1 cellular context compared by ENCODE assay signal in genomic region chr15:31448635-31448979, GRCh38.
TF ChIP-seq lines count a peak whose summit lies in the region.

No MANE protein-coding gene starts in this region.

TF ChIP-seq in K562, 482 proteins besides CTCF, POLR2A, EP300 and RAD21 (continued from another document and continues in another):
- TF ChIP-seq FOXK1 (CRISPR knock-in tag; IDR thresholded peaks at IDR 0.05; ENCODE audit: borderline replicate concordance) (no peak), MYBL2 (IDR thresholded peaks at IDR 0.05; ENCODE audit: low read depth) (no peak), MYBL2 (CRISPR knock-in tag; IDR thresholded peaks at IDR 0.05; ENCODE audit: borderline replicate concordance) (no peak), TAL1 (IDR thresholded peaks at IDR 0.05) (peak; percentile 44; the same call in 1 of the 2 replicates), MNT (conservative IDR thresholded peaks at IDR 0.05) (0 out of 4 replicates have a peak, but pooled peaks of 1 of the 2 experiments have one; percentile 18), XRCC4 (IDR thresholded peaks at IDR 0.05; ENCODE audit: extremely low read depth, insufficient read depth, insufficient read length) (no peak), CREB3L1 (IDR thresholded peaks at IDR 0.05; ENCODE audit: borderline replicate concordance, low read depth) (no peak), ZSCAN32 (CRISPR knock-in tag; IDR thresholded peaks at IDR 0.05) (no peak), KAT8 (IDR thresholded peaks at IDR 0.05; ENCODE audit: low read depth) (no peak), ZNF589 (CRISPR knock-in tag; IDR thresholded peaks at IDR 0.05; ENCODE audit: low read depth) (no peak), ZNF696 (CRISPR knock-in tag; conservative IDR thresholded peaks at IDR 0.05) (no peak), KAT7 (CRISPR knock-in tag; IDR thresholded peaks at IDR 0.05; ENCODE audit: borderline replicate concordance) (no peak), AFF4 (CRISPR knock-in tag; IDR thresholded peaks at IDR 0.05) (no peak), BCOR (IDR thresholded peaks at IDR 0.05) (no peak), ZBTB5 (IDR thresholded peaks at IDR 0.05) (no peak), PREB (CRISPR knock-in tag; IDR thresholded peaks at IDR 0.05) (no peak), RBM25 (IDR thresholded peaks at IDR 0.05; ENCODE audit: low read depth, low read length, severe bottlenecking) (no peak), CSDE1 (IDR thresholded peaks at IDR 0.05) (no peak), HDGF (IDR thresholded peaks at IDR 0.05) (no peak), MAFF (IDR thresholded peaks at IDR 0.05; ENCODE audit: low read length) (no peak), TOE1 (IDR thresholded peaks at IDR 0.05; ENCODE audit: borderline replicate concordance) (no peak), TOE1 (CRISPR knock-in tag; IDR thresholded peaks at IDR 0.05; ENCODE audit: borderline replicate concordance, low read depth) (no peak), ZFP30 (CRISPR knock-in tag; IDR thresholded peaks at IDR 0.05; ENCODE audit: borderline replicate concordance) (no peak), ZNF316 (IDR thresholded peaks at IDR 0.05) (no peak), HDAC1 (IDR thresholded peaks at IDR 0.05) (no peak), XRCC3 (IDR thresholded peaks at IDR 0.05) (no peak), FIP1L1 (IDR thresholded peaks at IDR 0.05; ENCODE audit: low read depth, low read length, poor library complexity, severe bottlenecking) (no peak), ZNF134 (CRISPR knock-in tag; conservative IDR thresholded peaks at IDR 0.05) (no peak), ZFP36 (IDR thresholded peaks at IDR 0.05; ENCODE audit: low read depth, low read length, partially characterized antibody) (no peak), NR3C1 (CRISPR knock-in tag; IDR thresholded peaks at IDR 0.05) (no peak), CAMTA2 (CRISPR knock-in tag; conservative IDR thresholded peaks at IDR 0.05) (no peak), NFRKB (IDR thresholded peaks at IDR 0.05; ENCODE audit: low read depth) (no peak), ZNF3 (CRISPR knock-in tag; IDR thresholded peaks at IDR 0.05) (no peak), ETS2 (tag; IDR thresholded peaks at IDR 0.05; ENCODE audit: borderline replicate concordance, poor library complexity, severe bottlenecking) (no peak), ZNF121 (CRISPR knock-in tag; conservative IDR thresholded peaks at IDR 0.05) (no peak), SUPT5H (IDR thresholded peaks at IDR 0.05) (no peak), MYNN (IDR thresholded peaks at IDR 0.05) (no peak), MYNN (CRISPR knock-in tag; IDR thresholded peaks at IDR 0.05) (no peak), ARID4B (CRISPR knock-in tag; IDR thresholded peaks at IDR 0.05) (no peak), ETV5 (CRISPR knock-in tag; IDR thresholded peaks at IDR 0.05; ENCODE audit: low read depth) (no peak), ZNF217 (CRISPR knock-in tag; IDR thresholded peaks at IDR 0.05) (no peak), ETV1 (tag; conservative IDR thresholded peaks at IDR 0.05; ENCODE audit: low read depth) (0 out of 2 replicates have a peak, but pooled peaks have one; percentile 45), ZBTB34 (CRISPR knock-in tag; IDR thresholded peaks at IDR 0.05) (no peak), DACH1 (IDR thresholded peaks at IDR 0.05; ENCODE audit: partially characterized antibody) (no peak), MCM2 (IDR thresholded peaks at IDR 0.05; ENCODE audit: low read depth) (no peak), ZNF695 (CRISPR knock-in tag; IDR thresholded peaks at IDR 0.05) (no peak), BHLHE40 (IDR thresholded peaks at IDR 0.05; ENCODE audit: low read length) (peak; percentile 37; the same call in 1 of the 2 replicates), HMGXB4 (CRISPR knock-in tag; IDR thresholded peaks at IDR 0.05) (no peak), ZNF280A (IDR thresholded peaks at IDR 0.05; ENCODE audit: low read depth, partially characterized antibody) (no peak), SLC30A9 (CRISPR knock-in tag; IDR thresholded peaks at IDR 0.05) (no peak)
